ENCODE assay signal across 7 cellular contexts in the genomic region with DNA sequence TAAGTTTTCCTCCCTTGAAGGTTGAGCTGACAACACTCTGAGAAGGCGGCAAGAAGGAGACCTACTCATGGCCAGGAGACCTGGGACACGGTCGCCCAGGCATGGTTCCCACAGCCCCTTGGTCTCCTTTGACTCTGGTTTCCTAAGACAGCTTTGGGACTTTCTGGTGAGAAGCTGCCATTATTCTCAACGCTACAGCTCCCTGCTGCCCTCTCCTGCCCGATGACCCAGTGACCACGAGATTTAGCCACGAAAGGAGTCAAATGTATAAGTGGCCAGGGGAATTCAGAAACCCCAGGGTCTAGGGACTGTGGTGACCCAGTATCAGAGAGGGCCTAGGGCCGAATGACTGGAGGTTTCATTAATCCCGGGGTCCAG. TPM values are rescaled to one million over a fixed set of nuclear protein-coding genes. Genes with fewer than 3 reads are reported as not detected.
DNase-seq lines count a peak whose midpoint lies in the region; ATAC-seq and TF ChIP-seq lines count a peak whose summit lies in the region.

No MANE protein-coding gene starts in this region.

- H3K27ac ChIP-seq in DOHH2 (ENCODE audit: low read depth, low read length) (no peak overlapping the region), PC-9 (peak overlapping the region; percentile 74), colonic mucosa (peak overlapping the region; percentile 25), liver (ENCODE audit: low read depth in 1 of 2, low read length in 2 of 2) (peak overlapping the region; percentile 6 to 32), thoracic aorta (peak overlapping the region; percentile 58 to 60)

- H3K9me3 ChIP-seq in DOHH2 (ENCODE audit: control insufficient read depth, insufficient read depth, low read length) = no peaks in the 10 kb centered on the region
- no peaks in the 10 kb centered on the region for H3K9me3 ChIP-seq in PC-9 (ENCODE audit: insufficient read depth, low read depth)
- no peaks in the 10 kb centered on the region for H3K9me3 ChIP-seq in colonic mucosa
- H3K9me3 ChIP-seq in liver (ENCODE audit: control insufficient read depth in 4 of 4, low read length in 3 of 4) = no peaks in the 10 kb centered on the region
- no peaks in the 10 kb centered on the region for H3K9me3 ChIP-seq in thoracic aorta

- H3K36me3 ChIP-seq in DOHH2 (ENCODE audit: control insufficient read depth, low read length) (peaks cover 18% of the 10 kb centered on the region), PC-9 (ENCODE audit: low read depth) (no peaks in the 10 kb centered on the region), colonic mucosa (no peaks in the 10 kb centered on the region), liver (ENCODE audit: control insufficient read depth in 4 of 4, insufficient read depth in 3 of 4, low read depth in 1 of 4, low read length in 3 of 4) (peaks cover 0 to 8% (median under 1%) of the 10 kb centered on the region in 4 donors), thoracic aorta (no peaks in the 10 kb centered on the region)

- POLR2A ChIA-PET in PC-9 (lab: Charles Lee; ENCODE audit: unreplicated experiment) = interaction anchor here (0.6 kb wide), 1 partner anchor 19 kb away, joined by 3 read pairs; no protein-coding TSS in a partner anchor

- no TSS peak for BruUV-seq in PC-9 (replicated peaks; lab: Mats Ljungman, UMichigan)

- H3F3A ChIP-seq in DOHH2 (ENCODE audit: control insufficient read depth, insufficient read depth) (no peaks in the 10 kb centered on the region; the same call in 1 of the 2 replicates), PC-9 (ENCODE audit: insufficient read depth, low read depth) (no peaks in the 10 kb centered on the region)

- peaks cover 28% of the 10 kb centered on the region for H3K4me1 ChIP-seq in DOHH2 (ENCODE audit: control insufficient read depth, low read length)
- no peaks in the 10 kb centered on the region; the same call in 1 of the 2 replicates for H3K4me1 ChIP-seq in PC-9 (replicated peaks; ENCODE audit: insufficient read depth)
- peaks cover 4% of the 10 kb centered on the region for H3K4me1 ChIP-seq in colonic mucosa
- peaks cover 8 to 22% (median 14%) of the 10 kb centered on the region in 4 donors for H3K4me1 ChIP-seq in liver (ENCODE audit: control insufficient read depth in 4 of 4, insufficient read depth in 4 of 4, low read length in 3 of 4)
- H3K4me1 ChIP-seq in thoracic aorta (ENCODE audit: control insufficient read depth in 1 of 2, low read depth in 2 of 2) = peaks cover 0 to 17% of the 10 kb centered on the region in 2 donors

- peaks cover 21% of the 10 kb centered on the region for H3K79me2 ChIP-seq in DOHH2 (ENCODE audit: control insufficient read depth, low read length)
- no peaks in the 10 kb centered on the region for H3K79me2 ChIP-seq in PC-9 (ENCODE audit: low read depth)

- ATAC-seq in thoracic aorta (ENCODE audit: insufficient number of reproducible peaks, low FRiP score, low read depth) = peak; percentile 37
- no peak for ATAC-seq in HG03108 (IDR thresholded peaks at IDR 0.05; ENCODE audit: unreplicated experiment)

- peak overlapping the region; percentile 84 for H2AFZ ChIP-seq in PC-9

- CTCF ChIA-PET in PC-9 (lab: Charles Lee) = interaction anchor here (0.6 to 2.2 kb wide), 3 partner anchors 13 to 684 kb away, joined by 3 to 12 read pairs (median 4); no protein-coding TSS in a partner anchor

- 8% methylated on average over 9 of the region's 9 CpGs for WGBS in liver

- H3K9me2 ChIP-seq in DOHH2 (replicated peaks; ENCODE audit: control insufficient read depth, low read length) (no peaks in the 10 kb centered on the region), PC-9 (ENCODE audit: insufficient read depth) (no peaks in the 10 kb centered on the region)

- peak; percentile 45 for DNase-seq in H4 (ENCODE audit: low spot score)
- DNase-seq in PC-9 = peak; percentile 50 to 51
- DNase-seq in colonic mucosa = peak; percentile 68
- DNase-seq in thoracic aorta (ENCODE audit: low spot score) = no peak

- intact Hi-C loops in PC-9 (cut with micrococcal nuclease; ENCODE audit: unreplicated experiment) (no loop called here), colonic mucosa (cut with DNase I) (loop anchor here (2.0 kb wide), 1 partner anchor 71 kb away; no protein-coding TSS in a partner anchor)

- H3K4me2 ChIP-seq in DOHH2 (ENCODE audit: low read length) = peak overlapping the region; percentile 94
- H3K4me2 ChIP-seq in PC-9 = peak overlapping the region; percentile 90

- peak overlapping the region; percentile 85 for H3K4me3 ChIP-seq in DOHH2 (ENCODE audit: low read length)
- H3K4me3 ChIP-seq in PC-9 = peak overlapping the region; percentile 67
- peak overlapping the region; percentile 80 for H3K4me3 ChIP-seq in colonic mucosa
- H3K4me3 ChIP-seq in liver (ENCODE audit: low read depth in 1 of 3, low read length in 3 of 3) = peak overlapping the region; percentile 61 to 81 (median 67)
- H3K4me3 ChIP-seq in thoracic aorta = peak overlapping the region; percentile 83

- TF ChIP-seq RAD21 in liver (IDR thresholded peaks at IDR 0.05) = peak; percentile 67

- H3K9ac ChIP-seq in colonic mucosa (ENCODE audit: low read depth in 2 of 2, low read length in 2 of 2) (peak overlapping the region; percentile 32 to 70), liver (ENCODE audit: low read depth in 1 of 2, low read length in 2 of 2) (peak overlapping the region in 1 of 2 donors; percentile 45)

- peaks cover 3% of the 10 kb centered on the region; the same call in 1 of the 2 replicates for H4K20me1 ChIP-seq in DOHH2 (ENCODE audit: control insufficient read depth, insufficient read depth, low read depth, low read length)
- H4K20me1 ChIP-seq in PC-9 (ENCODE audit: insufficient read depth) = no peaks in the 10 kb centered on the region

- H3K27me3 ChIP-seq in DOHH2 (ENCODE audit: control insufficient read depth, low read length) (no peaks in the 10 kb centered on the region), PC-9 (ENCODE audit: insufficient read depth, low read depth) (no peaks in the 10 kb centered on the region), colonic mucosa (no peaks in the 10 kb centered on the region), liver (ENCODE audit: control insufficient read depth in 4 of 4, insufficient read depth in 4 of 4, low read length in 3 of 4) (no peaks in the 10 kb centered on the region), thoracic aorta (replicated peaks; ENCODE audit: insufficient read depth) (no peaks in the 10 kb centered on the region)

- TF ChIP-seq CTCF in DOHH2 (IDR thresholded peaks at IDR 0.05; ENCODE audit: low read depth, low read length, poor library complexity, severe bottlenecking) (no peak), PC-9 (conservative IDR thresholded peaks at IDR 0.05) (peak; percentile 59), colonic mucosa (IDR thresholded peaks at IDR 0.05) (peak; percentile 41), liver (IDR thresholded peaks at IDR 0.05; ENCODE audit: low read depth, low read length, missing input control) (peak; percentile 29), thoracic aorta (IDR thresholded peaks at IDR 0.05) (peak; percentile 40)

TF ChIP-seq in liver, 16 proteins besides CTCF, POLR2A, EP300 and RAD21:
- TF ChIP-seq HNF4A (conservative IDR thresholded peaks at IDR 0.05) = peak in 1 of 2 donors; percentile 21
- TF ChIP-seq FOXA2 (IDR thresholded peaks at IDR 0.05) = no peak
- peak; percentile 63 for TF ChIP-seq YY1 (IDR thresholded peaks at IDR 0.05)
- TF ChIP-seq, protein P1, sequence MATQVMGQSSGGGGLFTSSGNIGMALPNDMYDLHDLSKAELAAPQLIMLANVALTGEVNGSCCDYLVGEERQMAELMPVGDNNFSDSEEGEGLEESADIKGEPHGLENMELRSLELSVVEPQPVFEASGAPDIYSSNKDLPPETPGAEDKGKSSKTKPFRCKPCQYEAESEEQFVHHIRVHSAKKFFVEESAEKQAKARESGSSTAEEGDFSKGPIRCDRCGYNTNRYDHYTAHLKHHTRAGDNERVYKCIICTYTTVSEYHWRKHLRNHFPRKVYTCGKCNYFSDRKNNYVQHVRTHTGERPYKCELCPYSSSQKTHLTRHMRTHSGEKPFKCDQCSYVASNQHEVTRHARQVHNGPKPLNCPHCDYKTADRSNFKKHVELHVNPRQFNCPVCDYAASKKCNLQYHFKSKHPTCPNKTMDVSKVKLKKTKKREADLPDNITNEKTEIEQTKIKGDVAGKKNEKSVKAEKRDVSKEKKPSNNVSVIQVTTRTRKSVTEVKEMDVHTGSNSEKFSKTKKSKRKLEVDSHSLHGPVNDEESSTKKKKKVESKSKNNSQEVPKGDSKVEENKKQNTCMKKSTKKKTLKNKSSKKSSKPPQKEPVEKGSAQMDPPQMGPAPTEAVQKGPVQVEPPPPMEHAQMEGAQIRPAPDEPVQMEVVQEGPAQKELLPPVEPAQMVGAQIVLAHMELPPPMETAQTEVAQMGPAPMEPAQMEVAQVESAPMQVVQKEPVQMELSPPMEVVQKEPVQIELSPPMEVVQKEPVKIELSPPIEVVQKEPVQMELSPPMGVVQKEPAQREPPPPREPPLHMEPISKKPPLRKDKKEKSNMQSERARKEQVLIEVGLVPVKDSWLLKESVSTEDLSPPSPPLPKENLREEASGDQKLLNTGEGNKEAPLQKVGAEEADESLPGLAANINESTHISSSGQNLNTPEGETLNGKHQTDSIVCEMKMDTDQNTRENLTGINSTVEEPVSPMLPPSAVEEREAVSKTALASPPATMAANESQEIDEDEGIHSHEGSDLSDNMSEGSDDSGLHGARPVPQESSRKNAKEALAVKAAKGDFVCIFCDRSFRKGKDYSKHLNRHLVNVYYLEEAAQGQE (IDR thresholded peaks at IDR 0.05) = no peak
- TF ChIP-seq RXRA (IDR thresholded peaks at IDR 0.05) = no peak

RNA-seq across cellular contexts. Expression of gene SDF2L1, which starts 0.7 kb away (rescaled TPM):
- 33.6 and 38.7 TPM in 2 replicates for total RNA-seq in H4 (2014; rRNA removed; shearing (Covaris generic))
- total RNA-seq in PC-9 (2021) (22.5 and 23.2 TPM in 2 replicates), colonic mucosa (100 to 1,000 TPM in 1 of 2 donors, 10 to 100 TPM in 1; 48.8 to 177 TPM), liver (100 to 1,000 TPM in 1 of 2 donors, 10 to 100 TPM in 1; 44.8 to 121 TPM), thoracic aorta (10 to 100 TPM; 40.9 to 54.0 TPM)
- 100 to 1,000 TPM in 1 of 2 donors, 10 to 100 TPM in 1; 36.3 to 173 TPM for polyA plus RNA-seq in liver

RNA-seq across cellular contexts. Expression of gene CCDC116, which starts 8.8 kb away (rescaled TPM):
- total RNA-seq in H4 (2014; rRNA removed; shearing (Covaris generic)) = 0.10 TPM in 1 of 2 replicates, not detected in the other
- total RNA-seq in PC-9 (2021) (0.33 and 0.63 TPM in 2 replicates), colonic mucosa (under 1 TPM in 1 of 2 donors, not detected in 1; 0.59 TPM), liver (under 1 TPM; 0.05 to 0.08 TPM), thoracic aorta (under 1 TPM in 1 of 2 donors, not detected in 1; 0.71 TPM)
- polyA plus RNA-seq in liver = under 1 TPM in 1 of 2 donors, not detected in 1; 0.05 TPM

RNA-seq across cellular contexts. Expression of gene YDJC, which starts 11.6 kb away (rescaled TPM):
- total RNA-seq in H4 (2014; rRNA removed; shearing (Covaris generic)) = 26.7 and 35.4 TPM in 2 replicates
- total RNA-seq in PC-9 (2021) = 25.7 and 39.1 TPM in 2 replicates
- 10 to 100 TPM; 21.1 to 35.4 TPM for total RNA-seq in colonic mucosa
- 1 to 10 TPM; 8.0 to 8.5 TPM for total RNA-seq in liver
- 10 to 100 TPM in 1 of 2 donors, 1 to 10 TPM in 1; 8.0 to 18.7 TPM for polyA plus RNA-seq in liver
- 10 to 100 TPM; 18.3 to 32.3 TPM for total RNA-seq in thoracic aorta

RNA-seq across cellular contexts. Expression of gene PPIL2, which starts 24.4 kb away (rescaled TPM):
- 8.6 and 12.9 TPM in 2 replicates for total RNA-seq in H4 (2014; rRNA removed; shearing (Covaris generic))
- 23.8 and 26.3 TPM in 2 replicates for total RNA-seq in PC-9 (2021)
- total RNA-seq in colonic mucosa = 10 to 100 TPM; 41.9 to 63.2 TPM
- total RNA-seq in liver = 10 to 100 TPM; 19.5 to 26.7 TPM
- polyA plus RNA-seq in liver = 10 to 100 TPM; 12.4 to 15.5 TPM
- total RNA-seq in thoracic aorta = 10 to 100 TPM; 32.0 to 33.7 TPM
